ENCODE assay signal across 1 cellular context in the genomic region with DNA sequence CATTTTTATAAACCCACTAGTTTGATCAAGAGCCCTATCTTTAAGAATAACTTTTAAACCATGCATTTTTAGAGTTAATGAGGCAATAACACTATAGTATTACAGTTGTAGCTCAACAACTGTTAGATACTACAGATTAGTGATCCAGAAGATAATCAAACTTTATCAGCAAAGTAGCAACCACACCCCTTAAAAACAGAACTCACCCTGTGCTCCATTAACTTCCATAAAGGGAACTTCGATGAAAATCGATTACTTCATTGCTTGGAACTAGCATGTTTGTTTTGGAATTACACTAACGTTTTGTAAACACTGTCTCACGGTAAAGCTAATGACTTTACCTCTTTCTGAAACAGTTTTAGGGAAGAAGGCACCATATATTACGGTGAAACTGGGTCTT.
A peak's percentile ranks its signal among the peaks of the same experiment; 100 is the strongest.
TF ChIP-seq lines count a peak whose summit lies in the region.

No MANE protein-coding gene starts in this region.

TF ChIP-seq in HepG2, 621 proteins besides CTCF, POLR2A, EP300 and RAD21 (continued from another document):
- TF ChIP-seq, protein P1, sequence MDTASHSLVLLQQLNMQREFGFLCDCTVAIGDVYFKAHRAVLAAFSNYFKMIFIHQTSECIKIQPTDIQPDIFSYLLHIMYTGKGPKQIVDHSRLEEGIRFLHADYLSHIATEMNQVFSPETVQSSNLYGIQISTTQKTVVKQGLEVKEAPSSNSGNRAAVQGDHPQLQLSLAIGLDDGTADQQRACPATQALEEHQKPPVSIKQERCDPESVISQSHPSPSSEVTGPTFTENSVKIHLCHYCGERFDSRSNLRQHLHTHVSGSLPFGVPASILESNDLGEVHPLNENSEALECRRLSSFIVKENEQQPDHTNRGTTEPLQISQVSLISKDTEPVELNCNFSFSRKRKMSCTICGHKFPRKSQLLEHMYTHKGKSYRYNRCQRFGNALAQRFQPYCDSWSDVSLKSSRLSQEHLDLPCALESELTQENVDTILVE (CRISPR knock-in tag; IDR thresholded peaks at IDR 0.05): peak; percentile 86; the same call in 1 of the 2 replicates
- TF ChIP-seq ZFP1 (CRISPR knock-in tag; IDR thresholded peaks at IDR 0.05) (0 out of 2 replicates have a peak, but pooled peaks have one; percentile 36), HDAC2 (CRISPR knock-in tag; IDR thresholded peaks at IDR 0.05) (peak; percentile 34; the same call in 1 of the 2 replicates), ZNF235 (CRISPR knock-in tag; IDR thresholded peaks at IDR 0.05; ENCODE audit: borderline replicate concordance) (no peak), NCOA2 (CRISPR knock-in tag; IDR thresholded peaks at IDR 0.05) (peak; percentile 52; the same call in 1 of the 2 replicates)
- TF ChIP-seq, protein P2, sequence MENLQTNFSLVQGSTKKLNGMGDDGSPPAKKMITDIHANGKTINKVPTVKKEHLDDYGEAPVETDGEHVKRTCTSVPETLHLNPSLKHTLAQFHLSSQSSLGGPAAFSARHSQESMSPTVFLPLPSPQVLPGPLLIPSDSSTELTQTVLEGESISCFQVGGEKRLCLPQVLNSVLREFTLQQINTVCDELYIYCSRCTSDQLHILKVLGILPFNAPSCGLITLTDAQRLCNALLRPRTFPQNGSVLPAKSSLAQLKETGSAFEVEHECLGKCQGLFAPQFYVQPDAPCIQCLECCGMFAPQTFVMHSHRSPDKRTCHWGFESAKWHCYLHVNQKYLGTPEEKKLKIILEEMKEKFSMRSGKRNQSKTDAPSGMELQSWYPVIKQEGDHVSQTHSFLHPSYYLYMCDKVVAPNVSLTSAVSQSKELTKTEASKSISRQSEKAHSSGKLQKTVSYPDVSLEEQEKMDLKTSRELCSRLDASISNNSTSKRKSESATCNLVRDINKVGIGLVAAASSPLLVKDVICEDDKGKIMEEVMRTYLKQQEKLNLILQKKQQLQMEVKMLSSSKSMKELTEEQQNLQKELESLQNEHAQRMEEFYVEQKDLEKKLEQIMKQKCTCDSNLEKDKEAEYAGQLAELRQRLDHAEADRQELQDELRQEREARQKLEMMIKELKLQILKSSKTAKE (CRISPR knock-in tag; IDR thresholded peaks at IDR 0.05; ENCODE audit: borderline replicate concordance): no peak
- TF ChIP-seq, protein P3, sequence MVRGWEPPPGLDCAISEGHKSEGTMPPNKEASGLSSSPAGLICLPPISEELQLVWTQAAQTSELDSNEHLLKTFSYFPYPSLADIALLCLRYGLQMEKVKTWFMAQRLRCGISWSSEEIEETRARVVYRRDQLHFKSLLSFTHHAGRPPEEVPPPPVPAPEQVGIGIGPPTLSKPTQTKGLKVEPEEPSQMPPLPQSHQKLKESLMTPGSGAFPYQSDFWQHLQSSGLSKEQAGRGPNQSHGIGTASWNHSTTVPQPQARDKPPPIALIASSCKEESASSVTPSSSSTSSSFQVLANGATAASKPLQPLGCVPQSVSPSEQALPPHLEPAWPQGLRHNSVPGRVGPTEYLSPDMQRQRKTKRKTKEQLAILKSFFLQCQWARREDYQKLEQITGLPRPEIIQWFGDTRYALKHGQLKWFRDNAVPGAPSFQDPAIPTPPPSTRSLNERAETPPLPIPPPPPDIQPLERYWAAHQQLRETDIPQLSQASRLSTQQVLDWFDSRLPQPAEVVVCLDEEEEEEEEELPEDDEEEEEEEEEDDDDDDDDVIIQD (CRISPR knock-in tag; IDR thresholded peaks at IDR 0.05; ENCODE audit: low read depth): peak; percentile 90; the same call in 1 of the 2 replicates
